ENCODE assay signal across 7 cellular contexts in the genomic region with DNA sequence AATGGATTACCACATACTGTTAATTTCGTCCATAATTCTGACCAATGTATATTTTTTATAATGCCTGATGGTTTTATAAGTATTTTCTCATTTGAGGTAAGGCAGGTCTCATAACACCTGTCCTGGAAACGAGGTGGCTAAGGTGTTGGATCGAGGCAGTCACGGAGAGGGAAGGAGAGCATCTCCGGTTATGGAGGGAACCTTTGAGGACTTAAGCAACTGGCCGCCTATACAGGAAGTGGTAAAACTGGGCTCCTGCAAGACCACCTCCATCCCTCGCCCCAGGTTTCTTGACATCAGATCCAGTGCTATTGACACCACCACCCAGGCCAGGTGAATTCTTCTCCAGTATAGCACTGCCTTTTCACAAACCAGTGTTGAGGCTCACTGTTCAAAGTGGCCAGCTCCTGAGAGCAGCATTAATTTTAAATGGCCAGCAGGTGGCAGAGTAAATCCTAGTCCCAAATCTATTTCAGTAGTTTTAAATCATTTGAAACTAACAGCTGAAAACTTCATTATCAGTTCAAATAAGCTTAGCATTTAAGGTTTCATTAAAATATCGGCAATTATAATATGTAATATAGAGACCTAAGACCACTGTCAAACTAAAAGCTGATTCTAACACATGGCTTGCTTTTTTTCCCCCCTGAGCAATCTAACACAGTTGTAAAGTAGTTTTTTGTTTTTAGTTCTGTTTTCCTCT.
DNase-seq lines count a peak whose midpoint lies in the region; ATAC-seq and TF ChIP-seq lines count a peak whose summit lies in the region.

No MANE protein-coding gene starts in this region.

- peak; percentile 81 for DNase-seq in DMS79 treated with DMSO at 0.1 percent for 48 hours (lab: John Stamatoyannopoulos, UW)
- DNase-seq in RWPE1 (ENCODE audit: low spot score): peak; percentile 62
- peak; percentile 46 for DNase-seq in epidermal melanocyte (ENCODE audit: insufficient read length, low spot score)
- peak; percentile 25 for DNase-seq in mucosa of gallbladder (ENCODE audit: low spot score)

- TF ChIP-seq CTCF in LNCAP (IDR thresholded peaks at IDR 0.05) (peak; percentile 79), RWPE1 (conservative IDR thresholded peaks at IDR 0.05; ENCODE audit: low read depth) (peak; percentile 77)

- H3K27ac ChIP-seq in RWPE1: no peak overlapping the region

- ATAC-seq in GM19438 (IDR thresholded peaks at IDR 0.05; ENCODE audit: low read depth, unreplicated experiment) (peak; percentile 77), HG02571 (IDR thresholded peaks at IDR 0.05; ENCODE audit: unreplicated experiment) (no peak)

- CTCF ChIA-PET in RWPE1 (lab: Yijun Ruan, JAX): interaction anchor here (0.6 to 3.4 kb wide), 8 partner anchors 18 to 372 kb away, joined by 3 to 19 read pairs (median 4); no protein-coding TSS in a partner anchor

- POLR2A ChIA-PET in RWPE1 (lab: Yijun Ruan, JAX; ENCODE audit: low non-redundant PET): no interaction called here

Comparison
In these comparisons a context has a peak if more than half of its experiments do, and no peak if none do; other contexts are left out.
1. DNase-seq: peak in every context shown above with its lines; median percentile 81 in DMS79 treated with DMSO at 0.1 percent for 48 hours; 62 in RWPE1; 46 in epidermal melanocyte; 25 in mucosa of gallbladder.